In genomic region chr12:24244801-24245200, GRCh38 we compare ENCODE assay signal across 29 cellular contexts.
DNase-seq lines count a peak whose midpoint lies in the region; TF ChIP-seq lines count a peak whose summit lies in the region.
"Had no signal": no experiment of that assay in that cellular context is flagged by ENCODE, and none has a peak within 500 bp of the region (broad histone marks: within the 10 kb centered on the region; RNA-seq: fewer than 3 reads in every experiment).

No MANE protein-coding gene starts in this region.

- no peak overlapping the region for H3K27ac ChIP-seq in RWPE1
- H3K27ac ChIP-seq: ascending aorta, gastroesophageal sphincter, hepatocyte, left lung, psoas muscle, thoracic aorta had no signal

- DNase-seq in ELF-1 (ENCODE audit: low read depth, low spot score) (peak; percentile 8), NCI-H1105 treated with DMSO at 0.1 percent for 48 hours (lab: John Stamatoyannopoulos, UW) (peak; percentile 55), RWPE1 (ENCODE audit: low spot score) (peak; percentile 52), islet precursor cell (peak; percentile 80), superior temporal gyrus (ENCODE audit: extremely low spot score) (no peak), SHP77 treated with DMSO at 0.1 percent for 48 hours (lab: John Stamatoyannopoulos, UW) (no peak), DMS79 (lab: John Stamatoyannopoulos, UW) (no peak)
- DNase-seq in activated CD8-positive, alpha-beta memory T cell treated with anti-CD3 and anti-CD28 coated beads for 24 hours, result no peak
- DNase-seq: activated CD4-positive, alpha-beta T cell treated with anti-CD3 and anti-CD28 coated beads for 48 hours; activated gamma-delta T cell; activated naive CD8-positive, alpha-beta T cell treated with anti-CD3 and anti-CD28 coated beads, Interleukin-2, amount 10 ng/mL, durations not matched to agents 7 days and 5 days; activated T-cell treated with anti-CD3 and anti-CD28 coated beads, Interleukin-2, amount 50 U/mL, for 24 hours; BE2C; caudate nucleus; immature natural killer cell; KBM-7; left lung; naive thymus-derived CD4-positive, alpha-beta T cell; NCI-H1694; NCI-H226; NCI-H82; nucleus accumbens; psoas muscle; stimulated activated naive CD8-positive, alpha-beta T cell treated with anti-CD3 and anti-CD28 coated beads, Interleukin-15, Interleukin-2, amounts not matched to agents 100 U/mL and 50 U/mL, for 24 hours; T-helper 2 cell had no signal

- POLR2A ChIA-PET in RWPE1 (lab: Yijun Ruan, JAX; ENCODE audit: low non-redundant PET), result no interaction called here

- CTCF ChIA-PET in RWPE1 (lab: Yijun Ruan, JAX), result no interaction called here

- no peak for TF ChIP-seq CTCF in RWPE1 (conservative IDR thresholded peaks at IDR 0.05; ENCODE audit: low read depth)

Comparison
In these comparisons a context has a peak if more than half of its experiments do, and no peak if none do; other contexts are left out.
1. DNase-seq: peak in ELF-1 (single experiment), NCI-H1105 treated with DMSO at 0.1 percent for 48 hours (single experiment), RWPE1 (single experiment) and islet precursor cell (single experiment); none in activated CD8-positive, alpha-beta memory T cell treated with anti-CD3 and anti-CD28 coated beads for 24 hours (single experiment), superior temporal gyrus (single experiment), SHP77 treated with DMSO at 0.1 percent for 48 hours (single experiment) and DMS79 (single experiment).